In genomic region chr2:12173271-12173942, GRCh38 we compare ENCODE assay signal across 16 cellular contexts.
A peak's percentile ranks its signal among the peaks of the same experiment; 100 is the strongest.
DNase-seq lines count a peak whose midpoint lies in the region; ATAC-seq and TF ChIP-seq lines count a peak whose summit lies in the region.
"Had no signal": no experiment of that assay in that cellular context is flagged by ENCODE, and none has a peak within 500 bp of the region (broad histone marks: within the 10 kb centered on the region; RNA-seq: fewer than 3 reads in every experiment).

No MANE protein-coding gene starts in this region.

- intact Hi-C loops in IMR-90 (cut with micrococcal nuclease) (loop anchor here (1.0 to 10.0 kb wide), 4 partner anchors 119 to 344 kb away; no protein-coding TSS in a partner anchor), right lobe of liver (cut with DNase I) (no loop called here), left ventricle myocardium inferior (cut with micrococcal nuclease) (no loop called here)

- no peak overlapping the region for H3K18ac ChIP-seq in IMR-90 (ENCODE audit: low read depth, low read length)

- no peak overlapping the region; the same call in 1 of the 2 replicates for H3K14ac ChIP-seq in IMR-90 (replicated peaks; ENCODE audit: low read depth, low read length)

- no peak overlapping the region; the same call in 1 of the 2 replicates for H3K4ac ChIP-seq in IMR-90 (ENCODE audit: low read depth, low read length)

- H3K36me3 ChIP-seq in BLaER1 treated with 17β-estradiol and CSF1 and Interleukin-3, amounts not matched to agents 10 nM and 100 nM, result no peaks in the 10 kb centered on the region
- H3K36me3 ChIP-seq in IMR-90 (ENCODE audit: control insufficient read depth, insufficient read depth, low read length), result no peaks in the 10 kb centered on the region
- H3K36me3 ChIP-seq in brain microvascular endothelial cell (replicated peaks), result no peaks in the 10 kb centered on the region
- no peaks in the 10 kb centered on the region for H3K36me3 ChIP-seq in right lobe of liver
- H3K36me3 ChIP-seq in left ventricle myocardium inferior, result no peaks in the 10 kb centered on the region
- H3K36me3 ChIP-seq: neutrophil, thoracic aorta had no signal

- POLR2A ChIA-PET in IMR-90 (lab: Charles Lee; ENCODE audit: unreplicated experiment), result no interaction called here

- peak; percentile 54 for TF ChIP-seq CTCF in IMR-90 (conservative IDR thresholded peaks at IDR 0.05; ENCODE audit: low read depth, low read length)
- peak; percentile 74 for TF ChIP-seq CTCF in brain microvascular endothelial cell (IDR thresholded peaks at IDR 0.05; ENCODE audit: low read depth, low read length, missing control alignments)
- TF ChIP-seq CTCF in right lobe of liver (IDR thresholded peaks at IDR 0.05), result peak; percentile 14 to 24 (median 18)
- TF ChIP-seq CTCF in left ventricle myocardium inferior (IDR thresholded peaks at IDR 0.05; ENCODE audit: borderline replicate concordance), result no peak

- H3K9me3 ChIP-seq in BLaER1 treated with 17β-estradiol and CSF1 and Interleukin-3, amounts not matched to agents 10 nM and 100 nM (replicated peaks in 1 of 11), result peaks cover 8 to 30% (median 20%) of the 10 kb centered on the region in 11 experiments; a peak in 19 of 22 replicates
- H3K9me3 ChIP-seq in IMR-90 (ENCODE audit: control insufficient read depth, insufficient read depth, low read length), result no peaks in the 10 kb centered on the region
- no peaks in the 10 kb centered on the region for H3K9me3 ChIP-seq in right lobe of liver
- no peaks in the 10 kb centered on the region for H3K9me3 ChIP-seq in left ventricle myocardium inferior (replicated peaks)
- H3K9me3 ChIP-seq: neutrophil, thoracic aorta had no signal

- H3K27ac ChIP-seq in BLaER1 treated with 17β-estradiol and CSF1 and Interleukin-3, amounts not matched to agents 10 nM and 100 nM, result no peak overlapping the region
- H3K27ac ChIP-seq in IMR-90 (ENCODE audit: insufficient read depth, low read length) (no peak overlapping the region), brain microvascular endothelial cell (no peak overlapping the region), right lobe of liver (no peak overlapping the region), left ventricle myocardium inferior (replicated peaks) (no peak overlapping the region)
- H3K27ac ChIP-seq: HL-60, neutrophil, thoracic aorta had no signal

- DNase-seq in IMR-90, result peak; percentile 20
- DNase-seq in brain microvascular endothelial cell, result no peak
- DNase-seq in right lobe of liver, result no peak
- DNase-seq in NK-92 treated with Interleukin-12 subunit alpha and Interleukin-12 subunit beta, amount 100 ng/mL, for 24 hours (lab: John Stamatoyannopoulos, UW), result no peak
- DNase-seq in occipital lobe (lab: John Stamatoyannopoulos, UW), result no peak
- no peak for DNase-seq in MV-4-11 (lab: John Stamatoyannopoulos, UW)
- no peak for DNase-seq in left ventricle myocardium inferior
- DNase-seq: activated T-cell treated with anti-CD3 and anti-CD28 coated beads, Interleukin-2, amount 50 U/mL, for 1 hour; hypothalamus; left ventricle myocardium superior; NCI-H2171 treated with DMSO at 0.1 percent for 48 hours had no signal

- dilution Hi-C loops in IMR-90 (cut with HindIII; ENCODE audit: low sequenced_read_pairs, unreplicated experiment), result no loop called here

- ATAC-seq in IMR-90 (ENCODE audit: low read depth) (no peak), right lobe of liver (no peak)
- ATAC-seq: activated CD4-positive, CD25-positive, alpha-beta regulatory T cell treated with anti-CD3 and anti-CD28 coated beads, Interleukin-2, amount 50 U/mL, for 24 hours; left ventricle myocardium superior had no signal

- no peak overlapping the region for H4K5ac ChIP-seq in IMR-90 (ENCODE audit: low read depth, low read length)

- no peak overlapping the region for H3K23ac ChIP-seq in IMR-90 (ENCODE audit: low read depth, low read length)

- peaks cover 15% of the 10 kb centered on the region for H3K9me1 ChIP-seq in IMR-90 (ENCODE audit: insufficient read depth, low read length)

- no peak overlapping the region for H2AFZ ChIP-seq in IMR-90 (replicated peaks; ENCODE audit: low read length, poor library complexity)

- no CpG with 5 or more reads among the region's 1 CpG for WGBS in IMR-90 (ENCODE audit: extremely low coverage in 2 of 2, insufficient read length in 1 of 2), 2 experiments
- WGBS in right lobe of liver (ENCODE audit: insufficient coverage, low coverage, low lambda C conversion rate, missing lambda C conversion rate), result 80% methylated on average over 1 of the region's 1 CpG

- H3K4me2 ChIP-seq in BLaER1 treated with 17β-estradiol and CSF1 and Interleukin-3, amounts not matched to agents 10 nM and 100 nM, result peak overlapping the region in 6 of 11 experiments; percentile 40 to 84 (median 80); a peak in 10 of 22 replicates
- H3K4me2 ChIP-seq in IMR-90 (ENCODE audit: low read depth, low read length), result no peak overlapping the region

- H2BK20ac ChIP-seq in IMR-90 (ENCODE audit: low read depth, low read length), result no peak overlapping the region

- H3K4me1 ChIP-seq in BLaER1 treated with 17β-estradiol and CSF1 and Interleukin-3, amounts not matched to agents 10 nM and 100 nM, result peaks cover 57 to 99% (median 80%) of the 10 kb centered on the region in 10 experiments
- H3K4me1 ChIP-seq in IMR-90 (ENCODE audit: control insufficient read depth, insufficient read depth, low read length) (peaks cover 27% of the 10 kb centered on the region), right lobe of liver (peaks cover 0 to 4% (median 0%) of the 10 kb centered on the region in 4 donors), left ventricle myocardium inferior (peaks cover 47% of the 10 kb centered on the region)

- 0 out of 4 replicates have a peak, but pooled peaks cover 0 to 3% of the 10 kb centered on the region in 2 experiments for H3K79me1 ChIP-seq in IMR-90 (ENCODE audit: low read depth in 1 of 2, low read length in 2 of 2)

- H2BK15ac ChIP-seq in IMR-90 (ENCODE audit: low read depth, low read length), result 0 out of 3 replicates have a peak overlapping the region, but pooled peaks have one; percentile 68

- no peak overlapping the region for H4K8ac ChIP-seq in IMR-90 (ENCODE audit: low read depth in 2 of 2, low read length in 2 of 2)

- H2AK9ac ChIP-seq in IMR-90 (replicated peaks; ENCODE audit: low read depth, low read length, poor library complexity), result no peak overlapping the region

- H3K27me3 ChIP-seq in BLaER1 treated with 17β-estradiol and CSF1 and Interleukin-3, amounts not matched to agents 10 nM and 100 nM, result no peaks in the 10 kb centered on the region
- H3K27me3 ChIP-seq in IMR-90 (ENCODE audit: control insufficient read depth, insufficient read depth, low read length) (no peaks in the 10 kb centered on the region), brain microvascular endothelial cell (replicated peaks) (no peaks in the 10 kb centered on the region), right lobe of liver (no peaks in the 10 kb centered on the region), left ventricle myocardium inferior (ENCODE audit: low read depth) (no peaks in the 10 kb centered on the region)
- H3K27me3 ChIP-seq: neutrophil had no signal

- H2AK5ac ChIP-seq in IMR-90 (ENCODE audit: low read depth, low read length), result peak overlapping the region; percentile 8; the same call in 1 of the 2 replicates

- CTCF ChIA-PET in IMR-90 (lab: Yijun Ruan, JAX), result no interaction called here

- no peaks in the 10 kb centered on the region for H4K20me1 ChIP-seq in BLaER1 treated with 17β-estradiol and CSF1 and Interleukin-3, amounts not matched to agents 10 nM and 100 nM
- H4K20me1 ChIP-seq in IMR-90 (ENCODE audit: insufficient read depth, low read length), result no peaks in the 10 kb centered on the region

- no TSS peak for BruUV-seq in IMR-90 (replicated peaks; lab: Mats Ljungman, UMichigan)

- no peak for TF ChIP-seq POLR2A in IMR-90 (IDR thresholded peaks at IDR 0.05; ENCODE audit: low read depth, low read length)
- TF ChIP-seq POLR2A in right lobe of liver (IDR thresholded peaks at IDR 0.05), result no peak

- H3K56ac ChIP-seq in IMR-90 (ENCODE audit: extremely low read depth, insufficient read depth, low read length), result no peak overlapping the region

- no peak overlapping the region for H3K9ac ChIP-seq in BLaER1 treated with 17β-estradiol and CSF1 and Interleukin-3, amounts not matched to agents 10 nM and 100 nM
- H3K9ac ChIP-seq in IMR-90 (ENCODE audit: low read depth, low read length), result no peak overlapping the region

- no peak overlapping the region; the same call in 1 of the 2 replicates for H2BK120ac ChIP-seq in IMR-90 (ENCODE audit: low read depth, low read length)

- H4K91ac ChIP-seq in IMR-90 (ENCODE audit: insufficient read depth, low read depth, low read length), result no peak overlapping the region; the same call in 1 of the 2 replicates

- peak; percentile 69 for TF ChIP-seq RAD21 in IMR-90 (IDR thresholded peaks at IDR 0.05; ENCODE audit: low read length)

- H2BK5ac ChIP-seq in IMR-90 (ENCODE audit: low read depth, low read length, poor library complexity, severe bottlenecking), result no peak overlapping the region

- no peak overlapping the region for H3K4me3 ChIP-seq in BLaER1 treated with 17β-estradiol and CSF1 and Interleukin-3, amounts not matched to agents 10 nM and 100 nM
- H3K4me3 ChIP-seq in IMR-90 (ENCODE audit: insufficient read depth, low read depth, low read length) (no peak overlapping the region), brain microvascular endothelial cell (ENCODE audit: low read depth, low read length) (no peak overlapping the region), right lobe of liver (no peak overlapping the region), left ventricle myocardium inferior (no peak overlapping the region)
- H3K4me3 ChIP-seq: thoracic aorta had no signal

- in situ Hi-C loops in IMR-90 (cut with MboI; ENCODE audit: low sequenced_read_pairs) (no loop called here), brain microvascular endothelial cell (cut with HindIII; ENCODE audit: low pct_ligation_motif_present, low sequenced_read_pairs) (no loop called here)

TF ChIP-seq in IMR-90, 13 proteins besides CTCF, POLR2A, EP300 and RAD21:
- TF ChIP-seq MXI1 (IDR thresholded peaks at IDR 0.05; ENCODE audit: borderline replicate concordance, low read depth, low read length), result no peak
- TF ChIP-seq SMC3 (IDR thresholded peaks at IDR 0.05; ENCODE audit: low read depth, low read length), result peak; percentile 50
- TF ChIP-seq FOS (IDR thresholded peaks at IDR 0.05; ENCODE audit: low read depth, low read length), result no peak
